14 cellular contexts compared by ENCODE assay signal in the genomic region with DNA sequence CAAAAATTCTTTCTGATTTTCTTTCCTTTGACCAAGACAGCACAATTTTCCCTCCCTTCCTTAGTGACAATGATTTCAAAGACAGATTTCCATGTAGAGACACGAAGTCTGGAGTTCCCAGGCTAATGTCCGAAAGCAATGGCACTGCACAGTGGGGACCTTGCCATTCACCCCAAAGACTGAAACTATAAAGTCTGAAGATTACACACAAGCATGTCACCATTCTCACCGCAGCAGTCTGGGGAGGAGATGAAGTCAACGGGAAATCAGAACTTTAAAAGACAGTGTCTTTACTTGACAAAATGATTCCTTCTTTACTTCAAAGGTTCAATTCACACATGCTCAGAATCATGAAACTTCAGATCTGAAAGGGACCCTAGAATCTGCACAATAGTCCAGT. TPM values are rescaled to one million over a fixed set of nuclear protein-coding genes. Genes with fewer than 3 reads are reported as not detected.
DNase-seq lines count a peak whose midpoint lies in the region; ATAC-seq, FAIRE-seq and TF ChIP-seq lines count a peak whose summit lies in the region.
"Had no signal": no experiment of that assay in that cellular context is flagged by ENCODE, and none has a peak within 500 bp of the region (broad histone marks: within the 10 kb centered on the region; RNA-seq: fewer than 3 reads in every experiment).

No MANE protein-coding gene starts in this region.

- H3K27ac Mint-ChIP-seq in WTC11 (peak overlapping the region; percentile 85), neural progenitor cell (peak overlapping the region; percentile 97)
- no peak overlapping the region for H3K27ac Mint-ChIP-seq in activated T-helper 1 cell treated with anti-CD3 and anti-CD28 coated beads, Interleukin-12 subunit alpha, Interleukin-12 subunit beta, Interleukin-2, Interleukin-4 antibody, amounts not matched to agents 30 ng/mL and 10 ng/mL and 1 ng/mL, durations not matched to agents 14 hours and 24 hours and 36 hours
- H3K27ac Mint-ChIP-seq: activated naive CD4-positive, alpha-beta T cell treated with anti-CD3 and anti-CD28 coated beads for 36 hours had no signal

- H3K36me3 Mint-ChIP-seq in WTC11 = no peaks in the 10 kb centered on the region
- peaks cover 4% of the 10 kb centered on the region for H3K36me3 Mint-ChIP-seq in neural progenitor cell
- H3K36me3 Mint-ChIP-seq in activated T-helper 1 cell treated with anti-CD3 and anti-CD28 coated beads, Interleukin-12 subunit alpha, Interleukin-12 subunit beta, Interleukin-2, Interleukin-4 antibody, amounts not matched to agents 30 ng/mL and 10 ng/mL and 1 ng/mL, durations not matched to agents 14 hours and 24 hours and 36 hours (ENCODE audit: low read depth) = peaks cover 3% of the 10 kb centered on the region

- no peak overlapping the region for H3K9ac ChIP-seq in neural progenitor cell

- CTCF ChIA-PET in WTC11 (lab: Charles Lee) = interaction anchor here (0.7 kb wide), 1 partner anchor 73 kb away, joined by 4 read pairs; no protein-coding TSS in a partner anchor

- H3K4me1 Mint-ChIP-seq in WTC11 = peaks cover 82% of the 10 kb centered on the region
- H3K4me1 Mint-ChIP-seq in neural progenitor cell = peaks cover 69% of the 10 kb centered on the region
- H3K4me1 Mint-ChIP-seq in activated T-helper 1 cell treated with anti-CD3 and anti-CD28 coated beads, Interleukin-12 subunit alpha, Interleukin-12 subunit beta, Interleukin-2, Interleukin-4 antibody, amounts not matched to agents 30 ng/mL and 10 ng/mL and 1 ng/mL, durations not matched to agents 14 hours and 24 hours and 36 hours (ENCODE audit: low read depth) = peaks cover 57% of the 10 kb centered on the region

- peak overlapping the region; percentile 81 for H3K4me2 ChIP-seq in DOHH2 (ENCODE audit: low read length)
- H3K4me2 ChIP-seq in neural progenitor cell = peak overlapping the region; percentile 4

- peaks cover 29% of the 10 kb centered on the region for H3F3A ChIP-seq in DOHH2 (ENCODE audit: control insufficient read depth, insufficient read depth)
- peaks cover 30% of the 10 kb centered on the region for H3F3A ChIP-seq in neural progenitor cell (ENCODE audit: low read depth)

- H3K9me3 ChIP-seq in DOHH2 (ENCODE audit: control insufficient read depth, insufficient read depth, low read length) (no peaks in the 10 kb centered on the region), neural progenitor cell (ENCODE audit: low read depth) (no peaks in the 10 kb centered on the region)
- H3K9me3 ChIP-seq: lower lobe of right lung had no signal

- H2AFZ ChIP-seq in neural progenitor cell (replicated peaks) = no peak overlapping the region

- H3K79me2 ChIP-seq in DOHH2 (ENCODE audit: control insufficient read depth, low read length) = peaks cover 98% of the 10 kb centered on the region
- peaks cover 100% of the 10 kb centered on the region for H3K79me2 ChIP-seq in neural progenitor cell (ENCODE audit: low read depth)

- H3K27me3 Mint-ChIP-seq in WTC11 (ENCODE audit: low read depth) = no peaks in the 10 kb centered on the region
- peaks cover 3% of the 10 kb centered on the region for H3K27me3 Mint-ChIP-seq in neural progenitor cell (ENCODE audit: insufficient read depth, low read depth)
- H3K27me3 Mint-ChIP-seq in activated T-helper 1 cell treated with anti-CD3 and anti-CD28 coated beads, Interleukin-12 subunit alpha, Interleukin-12 subunit beta, Interleukin-2, Interleukin-4 antibody, amounts not matched to agents 30 ng/mL and 10 ng/mL and 1 ng/mL, durations not matched to agents 14 hours and 24 hours and 36 hours (ENCODE audit: insufficient read depth) = no peaks in the 10 kb centered on the region

- DNase-seq in GM20000 (ENCODE audit: low spot score) (peak; percentile 49), WTC11 (ENCODE audit: low spot score) (no peak), neural progenitor cell (ENCODE audit: low spot score) (no peak), RCC 7860 (ENCODE audit: low spot score) (no peak)
- no peak for DNase-seq in activated T-helper 1 cell treated with anti-CD3 and anti-CD28 coated beads, Interleukin-12 subunit alpha, Interleukin-12 subunit beta, Interleukin-2, Interleukin-4 antibody, amounts not matched to agents 30 ng/mL and 10 ng/mL and 1 ng/mL, durations not matched to agents 14 hours and 24 hours and 36 hours (ENCODE audit: low spot score)
- DNase-seq: activated naive CD4-positive, alpha-beta T cell treated with anti-CD3 and anti-CD28 coated beads for 36 hours; cerebellar nuclear complex; H7; lower lobe of right lung; NCI-H510A treated with DMSO at 0.1 percent for 48 hours; SHP77 treated with DMSO at 0.1 percent for 48 hours had no signal

- no peaks in the 10 kb centered on the region for H3K9me2 ChIP-seq in DOHH2 (replicated peaks; ENCODE audit: control insufficient read depth, low read length)

- no peak for FAIRE-seq in RCC 7860 (lab: Jason Lieb, UNC)

- H3K4me3 Mint-ChIP-seq in WTC11 = no peak overlapping the region
- H3K4me3 Mint-ChIP-seq in neural progenitor cell = peak overlapping the region; percentile 70
- no peak overlapping the region for H3K4me3 Mint-ChIP-seq in activated T-helper 1 cell treated with anti-CD3 and anti-CD28 coated beads, Interleukin-12 subunit alpha, Interleukin-12 subunit beta, Interleukin-2, Interleukin-4 antibody, amounts not matched to agents 30 ng/mL and 10 ng/mL and 1 ng/mL, durations not matched to agents 14 hours and 24 hours and 36 hours
- H3K4me3 Mint-ChIP-seq: activated naive CD4-positive, alpha-beta T cell treated with anti-CD3 and anti-CD28 coated beads for 36 hours had no signal

- TF ChIP-seq CTCF in DOHH2 (IDR thresholded peaks at IDR 0.05; ENCODE audit: low read depth, low read length, poor library complexity, severe bottlenecking) = no peak
- no peak for TF ChIP-seq CTCF in GM20000 (IDR thresholded peaks at IDR 0.05; ENCODE audit: extremely low read depth, missing control alignments)
- no peak for TF ChIP-seq CTCF in WTC11 (IDR thresholded peaks at IDR 0.05)
- TF ChIP-seq CTCF in neural progenitor cell (IDR thresholded peaks at IDR 0.05) = no peak

- H3K4me1 ChIP-seq in DOHH2 (ENCODE audit: control insufficient read depth, low read length) (peaks cover 95% of the 10 kb centered on the region), neural progenitor cell (peaks cover 36% of the 10 kb centered on the region)

- H3K27me3 ChIP-seq in DOHH2 (ENCODE audit: control insufficient read depth, low read length) (no peaks in the 10 kb centered on the region), neural progenitor cell (no peaks in the 10 kb centered on the region)

- H4K20me1 ChIP-seq in DOHH2 (ENCODE audit: control insufficient read depth, insufficient read depth, low read depth, low read length) (peaks cover 25% of the 10 kb centered on the region; the same call in 1 of the 2 replicates), neural progenitor cell (ENCODE audit: low read depth) (peaks cover 98% of the 10 kb centered on the region)

- POLR2A ChIA-PET in WTC11 (lab: Charles Lee) = no interaction called here

- intact Hi-C loops in activated T-helper 1 cell treated with anti-CD3 and anti-CD28 coated beads, Interleukin-12 subunit alpha, Interleukin-12 subunit beta, Interleukin-2, Interleukin-4 antibody, amounts not matched to agents 30 ng/mL and 10 ng/mL and 1 ng/mL, durations not matched to agents 14 hours and 24 hours and 36 hours (cut with micrococcal nuclease) = no loop called here

- ATAC-seq in WTC11 (no peak), HG02588 (IDR thresholded peaks at IDR 0.05; ENCODE audit: unreplicated experiment) (no peak)
- ATAC-seq: esophagus mucosa, lower lobe of right lung had no signal

- peak overlapping the region; percentile 46 for H3K27ac ChIP-seq in DOHH2 (ENCODE audit: low read depth, low read length)
- peak overlapping the region; percentile 21 for H3K27ac ChIP-seq in neural progenitor cell
- H3K27ac ChIP-seq: lower lobe of right lung had no signal

- peaks cover 3% of the 10 kb centered on the region; the same call in 1 of the 2 replicates for H3K36me3 ChIP-seq in DOHH2 (ENCODE audit: control insufficient read depth, low read length)
- H3K36me3 ChIP-seq in neural progenitor cell = no peaks in the 10 kb centered on the region
- H3K36me3 ChIP-seq: lower lobe of right lung had no signal

- H3K9me3 Mint-ChIP-seq in WTC11 = no peaks in the 10 kb centered on the region
- no peaks in the 10 kb centered on the region for H3K9me3 Mint-ChIP-seq in neural progenitor cell
- H3K9me3 Mint-ChIP-seq in activated T-helper 1 cell treated with anti-CD3 and anti-CD28 coated beads, Interleukin-12 subunit alpha, Interleukin-12 subunit beta, Interleukin-2, Interleukin-4 antibody, amounts not matched to agents 30 ng/mL and 10 ng/mL and 1 ng/mL, durations not matched to agents 14 hours and 24 hours and 36 hours = no peaks in the 10 kb centered on the region
- H3K9me3 Mint-ChIP-seq: activated naive CD4-positive, alpha-beta T cell treated with anti-CD3 and anti-CD28 coated beads for 36 hours had no signal

- H3K4me3 ChIP-seq in DOHH2 (ENCODE audit: low read length) = peak overlapping the region; percentile 64
- no peak overlapping the region for H3K4me3 ChIP-seq in neural progenitor cell
- H3K4me3 ChIP-seq: lower lobe of right lung had no signal

TF ChIP-seq in WTC11, 78 proteins besides CTCF, POLR2A, EP300 and RAD21 (continues in another document):
- TF ChIP-seq, protein P1, sequence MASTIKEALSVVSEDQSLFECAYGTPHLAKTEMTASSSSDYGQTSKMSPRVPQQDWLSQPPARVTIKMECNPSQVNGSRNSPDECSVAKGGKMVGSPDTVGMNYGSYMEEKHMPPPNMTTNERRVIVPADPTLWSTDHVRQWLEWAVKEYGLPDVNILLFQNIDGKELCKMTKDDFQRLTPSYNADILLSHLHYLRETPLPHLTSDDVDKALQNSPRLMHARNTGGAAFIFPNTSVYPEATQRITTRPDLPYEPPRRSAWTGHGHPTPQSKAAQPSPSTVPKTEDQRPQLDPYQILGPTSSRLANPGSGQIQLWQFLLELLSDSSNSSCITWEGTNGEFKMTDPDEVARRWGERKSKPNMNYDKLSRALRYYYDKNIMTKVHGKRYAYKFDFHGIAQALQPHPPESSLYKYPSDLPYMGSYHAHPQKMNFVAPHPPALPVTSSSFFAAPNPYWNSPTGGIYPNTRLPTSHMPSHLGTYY (CRISPR knock-in tag; IDR thresholded peaks at IDR 0.05) = no peak
- TF ChIP-seq, protein P2, sequence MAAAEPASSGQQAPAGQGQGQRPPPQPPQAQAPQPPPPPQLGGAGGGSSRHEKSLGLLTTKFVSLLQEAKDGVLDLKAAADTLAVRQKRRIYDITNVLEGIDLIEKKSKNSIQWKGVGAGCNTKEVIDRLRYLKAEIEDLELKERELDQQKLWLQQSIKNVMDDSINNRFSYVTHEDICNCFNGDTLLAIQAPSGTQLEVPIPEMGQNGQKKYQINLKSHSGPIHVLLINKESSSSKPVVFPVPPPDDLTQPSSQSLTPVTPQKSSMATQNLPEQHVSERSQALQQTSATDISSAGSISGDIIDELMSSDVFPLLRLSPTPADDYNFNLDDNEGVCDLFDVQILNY (CRISPR knock-in tag; IDR thresholded peaks at IDR 0.05) = no peak
- no peak for TF ChIP-seq NFYB (CRISPR knock-in tag; conservative IDR thresholded peaks at IDR 0.05; ENCODE audit: low read depth)
- no peak for TF ChIP-seq MYBL2 (CRISPR knock-in tag; IDR thresholded peaks at IDR 0.05)

RNA-seq across cellular contexts. Expression of a gene that starts 8.3 kb away (rescaled TPM):
- 62.4 to 71.5 TPM (median 69.4 TPM) in 3 replicates for total RNA-seq in WTC11 (2021)
- 45.4 and 60.1 TPM in 2 replicates for total RNA-seq in neural progenitor cell (ENCODE audit: low replicate concordance)
- 38.9 and 39.3 TPM in 2 replicates for total RNA-seq in activated T-helper 1 cell treated with anti-CD3 and anti-CD28 coated beads, Interleukin-12 subunit alpha, Interleukin-12 subunit beta, Interleukin-2, Interleukin-4 antibody, amounts not matched to agents 30 ng/mL and 10 ng/mL and 1 ng/mL, durations not matched to agents 14 hours and 24 hours and 36 hours
